33 cellular contexts compared by ENCODE assay signal in genomic region chr6:11006060-11006459, GRCh38. TPM values are rescaled to one million over a fixed set of nuclear protein-coding genes. Genes with fewer than 3 reads are reported as not detected.
DNase-seq lines count a peak whose midpoint lies in the region; ATAC-seq and TF ChIP-seq lines count a peak whose summit lies in the region.
"Had no signal": no experiment of that assay in that cellular context is flagged by ENCODE, and none has a peak within 500 bp of the region (broad histone marks: within the 10 kb centered on the region; RNA-seq: fewer than 3 reads in every experiment).

No MANE protein-coding gene starts in this region.

- POLR2A ChIA-PET in SK-N-SH (lab: Yijun Ruan, JAX), result interaction anchor here (0.6 kb wide), 1 partner anchor 47 kb away, joined by 3 read pairs; no protein-coding TSS in a partner anchor

- H3K27me3 ChIP-seq in MG63 (no peaks in the 10 kb centered on the region), SK-N-SH (ENCODE audit: insufficient read depth) (no peaks in the 10 kb centered on the region)

- H3K9ac ChIP-seq in SK-N-SH, result no peak overlapping the region

- no peaks in the 10 kb centered on the region for H3K79me2 ChIP-seq in SK-N-SH (ENCODE audit: insufficient read depth)

- H3K4me1 ChIP-seq in SK-N-SH (ENCODE audit: control insufficient read depth in 1 of 2, insufficient read depth in 2 of 2, low read depth in 1 of 2, low read length in 1 of 2), result peaks cover 4 to 11% of the 10 kb centered on the region in 2 experiments; a peak in 2 of 4 replicates
- H3K4me1 ChIP-seq: BE2C, prostate gland had no signal

- H3K4me1 Mint-ChIP-seq in activated T-cell treated with anti-CD3 and anti-CD28 coated beads, Interleukin-2, amount 50 U/mL, for 72 hours (ENCODE audit: low read depth), result no peaks in the 10 kb centered on the region
- H3K4me1 Mint-ChIP-seq: activated naive CD4-positive, alpha-beta T cell treated with anti-CD3 and anti-CD28 coated beads, Interleukin-2, amount 50 U/mL, for 24 hours; activated T-helper 17 cell treated with anti-CD3 and anti-CD28 coated beads, Interleukin-2, amount 50 U/mL, for 72 hours; CD8-positive, alpha-beta memory T cell; naive thymus-derived CD8-positive, alpha-beta T cell had no signal

- no peak overlapping the region for H2AFZ ChIP-seq in SK-N-SH (ENCODE audit: low read depth)
- H2AFZ ChIP-seq: GM23338 had no signal

- no peaks in the 10 kb centered on the region for H3K9me3 Mint-ChIP-seq in activated T-cell treated with anti-CD3 and anti-CD28 coated beads, Interleukin-2, amount 50 U/mL, for 72 hours
- H3K9me3 Mint-ChIP-seq: activated CD8-positive, alpha-beta T cell treated with anti-CD3 and anti-CD28 coated beads for 36 hours; activated naive CD4-positive, alpha-beta T cell treated with anti-CD3 and anti-CD28 coated beads, Interleukin-2, amount 50 U/mL, for 24 hours; activated T-helper 17 cell treated with anti-CD3 and anti-CD28 coated beads, Interleukin-2, amount 50 U/mL, for 72 hours; endodermal cell; GM23338; HFFc6; T-helper 2 cell treated with Interferon-gamma antibody and Interleukin-4, amounts not matched to agents 5 μg/mL and 100 μg/mL, for 36 hours; type B pancreatic cell had no signal

- DNase-seq in EH (ENCODE audit: low read depth) (peak; percentile 25), MG63 (peak; percentile 43), astrocyte of the spinal cord (ENCODE audit: low read depth, low spot score) (peak; percentile 49), iris pigment epithelial cell (ENCODE audit: low read depth) (peak; percentile 26), SK-N-SH (no peak)
- no peak for DNase-seq in activated T-cell treated with anti-CD3 and anti-CD28 coated beads, Interleukin-2, amount 50 U/mL, for 72 hours
- DNase-seq: activated CD8-positive, alpha-beta memory T cell treated with anti-CD3 and anti-CD28 coated beads, Interleukin-2, amount 50 U/mL, for 48 hours; activated CD8-positive, alpha-beta T cell treated with anti-CD3 and anti-CD28 coated beads for 36 hours; amygdala; BE2C; CD8-positive, alpha-beta memory T cell; cortex of kidney; DMS 273 treated with DMSO at 0.1 percent for 48 hours; endodermal cell; heart right ventricle; HFFc6; naive thymus-derived CD8-positive, alpha-beta T cell; NCI-H1105 treated with DMSO at 0.1 percent for 48 hours; NCI-H774; nucleus accumbens; SIG-M5; stimulated activated CD4-positive, alpha-beta T cell treated with anti-CD3 and anti-CD28 coated beads, Interleukin-4, amount 100 ng/mL, for 4 hours; substantia nigra had no signal

- peaks cover 22% of the 10 kb centered on the region for H3K27me3 Mint-ChIP-seq in activated T-cell treated with anti-CD3 and anti-CD28 coated beads, Interleukin-2, amount 50 U/mL, for 72 hours (ENCODE audit: low read depth)
- H3K27me3 Mint-ChIP-seq: type B pancreatic cell had no signal

- ATAC-seq in activated T-cell treated with anti-CD3 and anti-CD28 coated beads, Interleukin-2, amount 50 U/mL, for 72 hours (replicated peaks in 1 of 2), result no peak
- ATAC-seq in HG02571 (IDR thresholded peaks at IDR 0.05; ENCODE audit: unreplicated experiment), result no peak
- ATAC-seq in GM18517 (IDR thresholded peaks at IDR 0.05; ENCODE audit: unreplicated experiment), result no peak
- ATAC-seq: activated CD8-positive, alpha-beta T cell treated with anti-CD3 and anti-CD28 coated beads for 36 hours; activated T-helper 17 cell treated with anti-CD3 and anti-CD28 coated beads, Interleukin-2, amount 50 U/mL, for 72 hours; GM23338; heart right ventricle; naive thymus-derived CD8-positive, alpha-beta T cell; sciatic nerve had no signal

- no peak overlapping the region for H3K27ac Mint-ChIP-seq in activated T-cell treated with anti-CD3 and anti-CD28 coated beads, Interleukin-2, amount 50 U/mL, for 72 hours
- H3K27ac Mint-ChIP-seq: activated CD8-positive, alpha-beta T cell treated with anti-CD3 and anti-CD28 coated beads for 36 hours; activated naive CD4-positive, alpha-beta T cell treated with anti-CD3 and anti-CD28 coated beads, Interleukin-2, amount 50 U/mL, for 24 hours; activated T-helper 17 cell treated with anti-CD3 and anti-CD28 coated beads, Interleukin-2, amount 50 U/mL, for 72 hours; CD8-positive, alpha-beta memory T cell; endodermal cell; GM23338; HFFc6; naive thymus-derived CD8-positive, alpha-beta T cell; T-helper 2 cell treated with Interferon-gamma antibody and Interleukin-4, amounts not matched to agents 5 μg/mL and 100 μg/mL, for 36 hours; type B pancreatic cell had no signal

- no peak for TF ChIP-seq EP300 in SK-N-SH (IDR thresholded peaks at IDR 0.05; ENCODE audit: borderline replicate concordance in 1 of 2, low read depth in 1 of 2, low read length in 1 of 2)

- no peak overlapping the region for H3K4me3 Mint-ChIP-seq in activated T-cell treated with anti-CD3 and anti-CD28 coated beads, Interleukin-2, amount 50 U/mL, for 72 hours
- H3K4me3 Mint-ChIP-seq: activated CD8-positive, alpha-beta T cell treated with anti-CD3 and anti-CD28 coated beads for 36 hours; activated naive CD4-positive, alpha-beta T cell treated with anti-CD3 and anti-CD28 coated beads, Interleukin-2, amount 50 U/mL, for 24 hours; activated T-helper 17 cell treated with anti-CD3 and anti-CD28 coated beads, Interleukin-2, amount 50 U/mL, for 72 hours; CD8-positive, alpha-beta memory T cell; endodermal cell; GM23338; HFFc6; naive thymus-derived CD8-positive, alpha-beta T cell; T-helper 2 cell treated with Interferon-gamma antibody and Interleukin-4, amounts not matched to agents 5 μg/mL and 100 μg/mL, for 36 hours; type B pancreatic cell had no signal

- TF ChIP-seq CTCF in astrocyte of the spinal cord (IDR thresholded peaks at IDR 0.05; ENCODE audit: low read depth, low read length), result no peak
- TF ChIP-seq CTCF in SK-N-SH (IDR thresholded peaks at IDR 0.05), result no peak

- no peak overlapping the region for H3K4me3 ChIP-seq in MG63
- no peak overlapping the region for H3K4me3 ChIP-seq in astrocyte of the spinal cord (ENCODE audit: low read depth, low read length)
- no peak overlapping the region for H3K4me3 ChIP-seq in SK-N-SH (ENCODE audit: low read depth in 2 of 2, low read length in 1 of 2)
- H3K4me3 ChIP-seq: GM23338, heart right ventricle, prostate gland had no signal

- no peak overlapping the region for H3K27ac ChIP-seq in SK-N-SH (ENCODE audit: low read depth in 2 of 2, low read length in 1 of 2)
- H3K27ac ChIP-seq: heart right ventricle, prostate gland had no signal

- peaks cover 3% of the 10 kb centered on the region for H3F3A ChIP-seq in SK-N-SH (replicated peaks; ENCODE audit: insufficient read depth)

- no peaks in the 10 kb centered on the region for H3K9me3 ChIP-seq in MG63
- H3K9me3 ChIP-seq in SK-N-SH, result no peaks in the 10 kb centered on the region
- H3K9me3 ChIP-seq: BE2C, heart right ventricle, prostate gland had no signal

- CTCF ChIA-PET in SK-N-SH (lab: Yijun Ruan, JAX), result interaction anchor here (0.6 to 1.7 kb wide), 5 partner anchors 15 to 87 kb away, joined by 3 to 8 read pairs (median 5); partner anchors contain the start of genes ELOVL2 and SMIM13

- H3K36me3 ChIP-seq in MG63 (peaks cover 32% of the 10 kb centered on the region), SK-N-SH (replicated peaks in 1 of 2; ENCODE audit: control insufficient read depth in 1 of 2, insufficient read depth in 2 of 2, low read length in 1 of 2) (no peaks in the 10 kb centered on the region)
- H3K36me3 ChIP-seq: BE2C, heart right ventricle, prostate gland had no signal

- no peak for TF ChIP-seq RAD21 in SK-N-SH (IDR thresholded peaks at IDR 0.05; ENCODE audit: low read length)

- H3K36me3 Mint-ChIP-seq in activated T-cell treated with anti-CD3 and anti-CD28 coated beads, Interleukin-2, amount 50 U/mL, for 72 hours (ENCODE audit: insufficient read depth in 2 of 2), result no peaks in the 10 kb centered on the region
- H3K36me3 Mint-ChIP-seq: activated naive CD4-positive, alpha-beta T cell treated with anti-CD3 and anti-CD28 coated beads, Interleukin-2, amount 50 U/mL, for 24 hours; CD8-positive, alpha-beta memory T cell; naive thymus-derived CD8-positive, alpha-beta T cell; type B pancreatic cell had no signal

- H3K4me2 ChIP-seq in SK-N-SH, result no peak overlapping the region
- H3K4me2 ChIP-seq: GM23338 had no signal

- in situ Hi-C loops in astrocyte of the spinal cord (cut with HindIII; ENCODE audit: low sequenced_read_pairs), result no loop called here

- H4K20me1 ChIP-seq in SK-N-SH (ENCODE audit: insufficient read depth), result no peaks in the 10 kb centered on the region

- WGBS in SK-N-SH (ENCODE audit: low lambda C conversion rate), result 51% methylated on average over 4 of the region's 4 CpGs

- H3K9me2 ChIP-seq in SK-N-SH, result no peaks in the 10 kb centered on the region

TF ChIP-seq in SK-N-SH, 30 proteins besides CTCF, POLR2A, EP300 and RAD21 (continues in another document):
- TF ChIP-seq GABPA (IDR thresholded peaks at IDR 0.05; ENCODE audit: low read depth) (no peak), TAF1 (IDR thresholded peaks at IDR 0.05; ENCODE audit: borderline replicate concordance, low read depth, low read length) (no peak), MAX (IDR thresholded peaks at IDR 0.05; ENCODE audit: low read depth) (no peak), ZBTB33 (IDR thresholded peaks at IDR 0.05; ENCODE audit: borderline replicate concordance, low read depth) (no peak), JUND (IDR thresholded peaks at IDR 0.05) (no peak), NRF1 (IDR thresholded peaks at IDR 0.05; ENCODE audit: low read depth, low read length) (no peak), TEAD4 (IDR thresholded peaks at IDR 0.05; ENCODE audit: borderline replicate concordance, insufficient read depth) (no peak)

RNA-seq across cellular contexts. Expression of gene ELOVL2, which starts 38.0 kb away (rescaled TPM):
- total RNA-seq in MG63 (2014; rRNA removed; shearing (Covaris generic); ENCODE audit: low replicate concordance), result 41.8 and 56.3 TPM in 2 replicates
- 0.39 and 0.49 TPM in 2 replicates for polyA plus RNA-seq in SK-N-SH (2012; rRNA removed)
- polyA plus RNA-seq in SK-N-SH (2012; cell fraction: cytosol; rRNA removed), result 0.62 and 0.75 TPM in 2 replicates
- 0.14 and 0.42 TPM in 2 replicates for polyA plus RNA-seq in SK-N-SH (2012; cell fraction: nucleus; rRNA removed)
- total RNA-seq in activated T-cell treated with anti-CD3 and anti-CD28 coated beads, Interleukin-2, amount 50 U/mL, for 72 hours, result under 1 TPM in 1 of 2 donors, not detected in 1; 0.07 TPM
- total RNA-seq: activated CD8-positive, alpha-beta T cell treated with anti-CD3 and anti-CD28 coated beads for 36 hours; activated T-helper 17 cell treated with anti-CD3 and anti-CD28 coated beads, Interleukin-2, amount 50 U/mL, for 72 hours; CD8-positive, alpha-beta memory T cell; HT-29; naive thymus-derived CD8-positive, alpha-beta T cell had no signal
- polyA plus RNA-seq: CD8-positive, alpha-beta memory T cell; naive thymus-derived CD8-positive, alpha-beta T cell had no signal

Comparison
In these comparisons a context has a peak if more than half of its experiments do, and no peak if none do; other contexts are left out.
1. DNase-seq: peak in EH (single experiment), MG63 (single experiment), astrocyte of the spinal cord (single experiment) and iris pigment epithelial cell (single experiment); none in SK-N-SH (single experiment) and activated T-cell treated with anti-CD3 and anti-CD28 coated beads, Interleukin-2, amount 50 U/mL, for 72 hours (0 of 2).
2. RNA of gene ELOVL2, which starts 38.0 kb away (total RNA-seq): 41.8 to 56.3 TPM in MG63; 0.07 TPM in activated T-cell treated with anti-CD3 and anti-CD28 coated beads, Interleukin-2, amount 50 U/mL, for 72 hours; every median in the first group is over 10 times any median in the second.